Comparison of ENCODE assay signal across 8 cellular contexts in genomic region chr3:53114011-53114400, GRCh38. TPM values are rescaled to one million over a fixed set of nuclear protein-coding genes. Genes with fewer than 3 reads are reported as not detected.
DNase-seq lines count a peak whose midpoint lies in the region; ATAC-seq and TF ChIP-seq lines count a peak whose summit lies in the region.

No MANE protein-coding gene starts in this region.

- no peak overlapping the region for H3K4me3 Mint-ChIP-seq in naive B cell

- H3K9me3 Mint-ChIP-seq in naive B cell: no peaks in the 10 kb centered on the region

- no peaks in the 10 kb centered on the region for H3K4me1 Mint-ChIP-seq in naive B cell

- H3K27ac ChIP-seq in OCI-LY3 (ENCODE audit: low read length): no peak overlapping the region
- H3K27ac ChIP-seq in esophagus muscularis mucosa (replicated peaks in 1 of 4): peak overlapping the region; percentile 41 to 75 (median 70)

- no peaks in the 10 kb centered on the region for H3K4me1 ChIP-seq in OCI-LY3 (ENCODE audit: low read length)
- H3K4me1 ChIP-seq in esophagus muscularis mucosa: peaks cover 9 to 41% (median 35%) of the 10 kb centered on the region in 4 donors

- no peak overlapping the region for H3K27ac Mint-ChIP-seq in naive B cell

- TF ChIP-seq POLR2A in esophagus muscularis mucosa (IDR thresholded peaks at IDR 0.05; ENCODE audit: low read depth): no peak

- no peaks in the 10 kb centered on the region for H4K20me1 ChIP-seq in OCI-LY3 (ENCODE audit: insufficient read depth, low read length)

- intact Hi-C loops in esophagus muscularis mucosa (cut with DNase I): loop anchor here (1.0 kb wide), 1 partner anchor 81 kb away; no protein-coding TSS in a partner anchor

- peak; percentile 98 for TF ChIP-seq CTCF in OCI-LY3 (IDR thresholded peaks at IDR 0.05; ENCODE audit: low read depth, low read length)
- TF ChIP-seq CTCF in esophagus muscularis mucosa (IDR thresholded peaks at IDR 0.05): peak; percentile 87 to 91 (median 88)

- no peaks in the 10 kb centered on the region for H3K27me3 Mint-ChIP-seq in naive B cell

- H3K4me3 ChIP-seq in OCI-LY3 (ENCODE audit: low read length): no peak overlapping the region
- no peak overlapping the region for H3K4me3 ChIP-seq in esophagus muscularis mucosa

- H3K36me3 Mint-ChIP-seq in naive B cell: peaks cover 10 to 12% of the 10 kb centered on the region in 2 donors

- H3K9me3 ChIP-seq in OCI-LY3 (ENCODE audit: insufficient read depth, low read length) (no peaks in the 10 kb centered on the region), esophagus muscularis mucosa (no peaks in the 10 kb centered on the region)

- ATAC-seq in GM18502 (IDR thresholded peaks at IDR 0.05; ENCODE audit: poor library complexity, unreplicated experiment) (peak; percentile 57), naive B cell (ENCODE audit: low read depth in 2 of 2) (peak; percentile 76 to 91)

- H3K27me3 ChIP-seq in OCI-LY3 (ENCODE audit: low read depth, low read length) (no peaks in the 10 kb centered on the region), esophagus muscularis mucosa (no peaks in the 10 kb centered on the region)

- H3K36me3 ChIP-seq in OCI-LY3 (replicated peaks; ENCODE audit: low read depth, low read length): peaks cover 44% of the 10 kb centered on the region
- H3K36me3 ChIP-seq in esophagus muscularis mucosa: peaks cover 13 to 63% (median 49%) of the 10 kb centered on the region in 4 donors

- no peak for TF ChIP-seq EP300 in esophagus muscularis mucosa (IDR thresholded peaks at IDR 0.05)

- DNase-seq in A172 (ENCODE audit: low spot score) (peak; percentile 74), HS-5 (ENCODE audit: low read depth) (peak; percentile 52), activated T-cell treated with anti-CD3 and anti-CD28 coated beads for 24 hours (ENCODE audit: low read depth) (peak; percentile 75), esophagus muscularis mucosa (ENCODE audit: extremely low spot score) (peak; percentile 96), naive B cell (peak; percentile 73)
- peak; percentile 61 to 66 for DNase-seq in stimulated activated CD8-positive, alpha-beta memory T cell treated with anti-CD3 and anti-CD28 coated beads, Interleukin-7, amount 100 ng/mL, for 4 hours (ENCODE audit: low read depth in 2 of 2)

- no peak overlapping the region for H2AFZ ChIP-seq in OCI-LY3 (ENCODE audit: low read depth, low read length)

- H3K4me2 ChIP-seq in OCI-LY3 (ENCODE audit: low read length): no peak overlapping the region

- 10% methylated on average over 5 of the region's 5 CpGs for WGBS in esophagus muscularis mucosa

- no peaks in the 10 kb centered on the region for H3K79me2 ChIP-seq in OCI-LY3 (ENCODE audit: low read length)

- no peak overlapping the region for H3K9ac ChIP-seq in OCI-LY3 (ENCODE audit: low read length)

RNA-seq across cellular contexts. Expression of gene RFT1, which starts 16.2 kb away (rescaled TPM):
- total RNA-seq in A172 (2014; rRNA removed; shearing (Covaris generic)): 27.0 and 33.6 TPM in 2 replicates
- total RNA-seq in esophagus muscularis mucosa: 10 to 100 TPM in 1 of 4 donors, 1 to 10 TPM in 3; 6.8 to 10.3 (median 9.0) TPM
- 10 to 100 TPM; 16.9 to 26.7 (median 22.5) TPM for polyA plus RNA-seq in naive B cell (ENCODE audit: low read depth in 6 of 6)

RNA-seq across cellular contexts. Expression of gene PRKCD, which starts 47.0 kb away (rescaled TPM):
- 2.5 and 3.4 TPM in 2 replicates for total RNA-seq in A172 (2014; rRNA removed; shearing (Covaris generic))
- 10 to 100 TPM in 3 of 4 donors, 1 to 10 TPM in 1; 7.0 to 16.7 (median 12.4) TPM for total RNA-seq in esophagus muscularis mucosa
- polyA plus RNA-seq in naive B cell (ENCODE audit: low read depth in 6 of 6): 10 to 100 TPM; 22.2 to 53.0 (median 31.6) TPM
